1 cellular context compared by ENCODE assay signal in the genomic region with DNA sequence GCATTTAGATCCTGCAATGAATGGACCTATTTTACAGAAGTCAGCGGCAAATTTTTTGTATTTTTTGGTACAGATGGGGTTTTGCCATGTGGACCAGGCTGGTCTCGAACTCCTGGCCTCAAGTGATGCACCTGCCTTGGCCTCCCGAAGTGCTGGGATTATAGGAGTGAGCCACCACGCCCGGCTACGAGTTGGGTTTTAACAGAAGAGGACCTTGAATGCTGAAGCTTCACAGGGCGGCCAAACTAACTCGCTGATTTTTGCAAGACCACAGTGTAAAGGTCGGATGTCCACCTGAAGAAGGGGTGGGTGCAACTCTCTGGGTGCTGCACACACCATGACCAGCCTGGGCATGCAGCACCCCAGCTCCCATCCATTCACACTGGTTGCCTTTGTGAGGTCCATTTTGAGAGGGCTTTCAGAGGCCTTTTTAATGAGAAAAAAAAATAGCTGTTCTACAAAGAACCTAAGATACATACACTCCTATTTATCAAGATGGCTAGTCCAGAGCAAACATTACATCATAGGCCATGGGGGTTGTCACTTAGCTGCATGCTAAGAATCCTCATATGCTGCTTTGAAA.
TF ChIP-seq lines count a peak whose summit lies in the region.

No MANE protein-coding gene starts in this region.

TF ChIP-seq in HepG2, 621 proteins besides CTCF, POLR2A, EP300 and RAD21 (continued from another document and continues in another):
- TF ChIP-seq POLR2AphosphoS2 (IDR thresholded peaks at IDR 0.05; ENCODE audit: low read depth, low read length) (no peak), SP140L (CRISPR knock-in tag; IDR thresholded peaks at IDR 0.05; ENCODE audit: borderline replicate concordance) (no peak), ZNF720 (CRISPR knock-in tag; IDR thresholded peaks at IDR 0.05) (no peak), ZNF550 (CRISPR knock-in tag; IDR thresholded peaks at IDR 0.05; ENCODE audit: borderline replicate concordance) (no peak), ZNF747 (CRISPR knock-in tag; IDR thresholded peaks at IDR 0.05; ENCODE audit: borderline replicate concordance) (no peak; the same call in 1 of the 2 replicates), TBP (CRISPR knock-in tag; IDR thresholded peaks at IDR 0.05) (no peak), RFXANK (CRISPR knock-in tag; IDR thresholded peaks at IDR 0.05) (no peak), ZNF180 (CRISPR knock-in tag; IDR thresholded peaks at IDR 0.05; ENCODE audit: borderline replicate concordance, low read depth) (no peak), ZNF788 (CRISPR knock-in tag; IDR thresholded peaks at IDR 0.05; ENCODE audit: borderline replicate concordance) (no peak), ZNF737 (CRISPR knock-in tag; IDR thresholded peaks at IDR 0.05; ENCODE audit: borderline replicate concordance) (no peak), SMAD3 (CRISPR knock-in tag; IDR thresholded peaks at IDR 0.05) (no peak), FOXK2 (IDR thresholded peaks at IDR 0.05) (no peak), IRF2 (CRISPR knock-in tag; IDR thresholded peaks at IDR 0.05) (no peak), ZNF724P (CRISPR knock-in tag; IDR thresholded peaks at IDR 0.05; ENCODE audit: borderline replicate concordance) (no peak), CBFB (CRISPR knock-in tag; IDR thresholded peaks at IDR 0.05) (0 out of 2 replicates have a peak, but pooled peaks have one; percentile 14), ZNF558 (CRISPR knock-in tag; IDR thresholded peaks at IDR 0.05; ENCODE audit: borderline replicate concordance) (no peak), ZNF772 (CRISPR knock-in tag; IDR thresholded peaks at IDR 0.05) (no peak), MZF1 (CRISPR knock-in tag; IDR thresholded peaks at IDR 0.05; ENCODE audit: borderline replicate concordance) (no peak), AGO2 (optimal IDR thresholded peaks at IDR 0.05; ENCODE audit: low read depth, low read length) (no peak), ZNF614 (CRISPR knock-in tag; IDR thresholded peaks at IDR 0.05; ENCODE audit: borderline replicate concordance) (no peak), ZNF839 (CRISPR knock-in tag; IDR thresholded peaks at IDR 0.05; ENCODE audit: borderline replicate concordance) (no peak), ZFP1 (CRISPR knock-in tag; IDR thresholded peaks at IDR 0.05) (no peak), ZFYVE20 (CRISPR knock-in tag; IDR thresholded peaks at IDR 0.05; ENCODE audit: borderline replicate concordance, low read depth) (no peak), ZKSCAN8 (CRISPR knock-in tag; IDR thresholded peaks at IDR 0.05; ENCODE audit: borderline replicate concordance) (no peak), ZNF652 (CRISPR knock-in tag; IDR thresholded peaks at IDR 0.05; ENCODE audit: borderline replicate concordance, low read depth) (no peak), NCOA2 (CRISPR knock-in tag; IDR thresholded peaks at IDR 0.05) (peak; percentile 53; the same call in 1 of the 2 replicates), ZNF138 (CRISPR knock-in tag; IDR thresholded peaks at IDR 0.05; ENCODE audit: low read depth) (no peak), HOXA5 (CRISPR knock-in tag; IDR thresholded peaks at IDR 0.05) (no peak), ZNF235 (CRISPR knock-in tag; IDR thresholded peaks at IDR 0.05; ENCODE audit: borderline replicate concordance) (no peak), ZNF83 (CRISPR knock-in tag; IDR thresholded peaks at IDR 0.05; ENCODE audit: borderline replicate concordance) (no peak), U2AF1 (optimal IDR thresholded peaks at IDR 0.05; ENCODE audit: low read depth, low read length) (no peak), ARNTL (CRISPR knock-in tag; IDR thresholded peaks at IDR 0.05) (0 out of 2 replicates have a peak, but pooled peaks have one; percentile 54), SUZ12 (IDR thresholded peaks at IDR 0.05; ENCODE audit: low read depth, low read length) (no peak), HES4 (CRISPR knock-in tag; IDR thresholded peaks at IDR 0.05; ENCODE audit: borderline replicate concordance) (no peak), ZNF773 (CRISPR knock-in tag; IDR thresholded peaks at IDR 0.05; ENCODE audit: borderline replicate concordance) (no peak), ZNF549 (CRISPR knock-in tag; IDR thresholded peaks at IDR 0.05) (no peak), FLYWCH1 (CRISPR knock-in tag; IDR thresholded peaks at IDR 0.05) (no peak), HDAC1 (CRISPR knock-in tag; IDR thresholded peaks at IDR 0.05) (peak; percentile 49), NFKBIZ (CRISPR knock-in tag; IDR thresholded peaks at IDR 0.05) (no peak), PRMT3 (CRISPR knock-in tag; IDR thresholded peaks at IDR 0.05; ENCODE audit: borderline replicate concordance, low read depth) (no peak), ZNF460 (CRISPR knock-in tag; IDR thresholded peaks at IDR 0.05; ENCODE audit: borderline replicate concordance) (peak; percentile 92; the same call in 1 of the 2 replicates), ZNF572 (CRISPR knock-in tag; IDR thresholded peaks at IDR 0.05) (no peak), ZNF432 (CRISPR knock-in tag; IDR thresholded peaks at IDR 0.05; ENCODE audit: borderline replicate concordance) (no peak), RELA (CRISPR knock-in tag; IDR thresholded peaks at IDR 0.05) (no peak), CCDC6 (CRISPR knock-in tag; IDR thresholded peaks at IDR 0.05) (0 out of 2 replicates have a peak, but pooled peaks have one; percentile 18), MAF1 (CRISPR knock-in tag; IDR thresholded peaks at IDR 0.05; ENCODE audit: borderline replicate concordance) (no peak), ZNF776 (CRISPR knock-in tag; IDR thresholded peaks at IDR 0.05) (no peak)
- TF ChIP-seq, protein P1, sequence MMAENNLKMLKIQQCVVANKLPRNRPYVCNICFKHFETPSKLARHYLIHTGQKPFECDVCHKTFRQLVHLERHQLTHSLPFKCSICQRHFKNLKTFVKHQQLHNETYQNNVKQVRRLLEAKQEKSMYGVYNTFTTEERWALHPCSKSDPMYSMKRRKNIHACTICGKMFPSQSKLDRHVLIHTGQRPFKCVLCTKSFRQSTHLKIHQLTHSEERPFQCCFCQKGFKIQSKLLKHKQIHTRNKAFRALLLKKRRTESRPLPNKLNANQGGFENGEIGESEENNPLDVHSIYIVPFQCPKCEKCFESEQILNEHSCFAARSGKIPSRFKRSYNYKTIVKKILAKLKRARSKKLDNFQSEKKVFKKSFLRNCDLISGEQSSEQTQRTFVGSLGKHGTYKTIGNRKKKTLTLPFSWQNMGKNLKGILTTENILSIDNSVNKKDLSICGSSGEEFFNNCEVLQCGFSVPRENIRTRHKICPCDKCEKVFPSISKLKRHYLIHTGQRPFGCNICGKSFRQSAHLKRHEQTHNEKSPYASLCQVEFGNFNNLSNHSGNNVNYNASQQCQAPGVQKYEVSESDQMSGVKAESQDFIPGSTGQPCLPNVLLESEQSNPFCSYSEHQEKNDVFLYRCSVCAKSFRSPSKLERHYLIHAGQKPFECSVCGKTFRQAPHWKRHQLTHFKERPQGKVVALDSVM (CRISPR knock-in tag; IDR thresholded peaks at IDR 0.05), result 0 out of 2 replicates have a peak, but pooled peaks have one; percentile 33
- TF ChIP-seq, protein P2, sequence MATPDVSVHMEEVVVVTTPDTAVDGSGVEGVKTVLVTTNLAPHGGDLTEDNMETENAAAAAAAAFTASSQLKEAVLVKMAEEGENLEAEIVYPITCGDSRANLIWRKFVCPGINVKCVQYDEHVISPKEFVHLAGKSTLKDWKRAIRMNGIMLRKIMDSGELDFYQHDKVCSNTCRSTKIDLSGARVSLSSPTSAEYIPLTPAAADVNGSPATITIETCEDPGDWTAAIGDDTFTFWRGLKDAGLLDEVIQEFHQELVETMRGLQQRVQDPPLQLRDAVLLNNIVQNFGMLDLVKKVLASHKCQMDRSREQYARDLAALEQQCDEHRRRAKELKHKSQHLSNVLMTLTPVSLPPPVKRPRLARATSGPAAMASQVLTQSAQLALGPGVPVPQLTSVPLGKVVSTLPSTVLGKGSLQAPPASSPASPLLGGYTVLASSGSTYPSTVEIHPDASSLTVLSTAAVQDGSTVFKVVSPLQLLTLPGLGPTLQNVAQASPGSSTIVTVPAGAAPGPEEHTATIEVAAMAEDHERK (CRISPR knock-in tag; IDR thresholded peaks at IDR 0.05; ENCODE audit: low read depth), result no peak
- TF ChIP-seq, protein P3, sequence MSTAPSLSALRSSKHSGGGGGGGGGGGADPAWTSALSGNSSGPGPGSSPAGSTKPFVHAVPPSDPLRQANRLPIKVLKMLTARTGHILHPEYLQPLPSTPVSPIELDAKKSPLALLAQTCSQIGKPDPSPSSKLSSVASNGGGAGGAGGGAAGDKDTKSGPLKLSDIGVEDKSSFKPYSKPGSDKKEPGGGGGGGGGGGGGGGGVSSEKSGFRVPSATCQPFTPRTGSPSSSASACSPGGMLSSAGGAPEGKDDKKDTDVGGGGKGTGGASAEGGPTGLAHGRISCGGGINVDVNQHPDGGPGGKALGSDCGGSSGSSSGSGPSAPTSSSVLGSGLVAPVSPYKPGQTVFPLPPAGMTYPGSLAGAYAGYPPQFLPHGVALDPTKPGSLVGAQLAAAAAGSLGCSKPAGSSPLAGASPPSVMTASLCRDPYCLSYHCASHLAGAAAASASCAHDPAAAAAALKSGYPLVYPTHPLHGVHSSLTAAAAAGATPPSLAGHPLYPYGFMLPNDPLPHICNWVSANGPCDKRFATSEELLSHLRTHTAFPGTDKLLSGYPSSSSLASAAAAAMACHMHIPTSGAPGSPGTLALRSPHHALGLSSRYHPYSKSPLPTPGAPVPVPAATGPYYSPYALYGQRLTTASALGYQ (CRISPR knock-in tag; IDR thresholded peaks at IDR 0.05), result no peak
- TF ChIP-seq, protein P4, sequence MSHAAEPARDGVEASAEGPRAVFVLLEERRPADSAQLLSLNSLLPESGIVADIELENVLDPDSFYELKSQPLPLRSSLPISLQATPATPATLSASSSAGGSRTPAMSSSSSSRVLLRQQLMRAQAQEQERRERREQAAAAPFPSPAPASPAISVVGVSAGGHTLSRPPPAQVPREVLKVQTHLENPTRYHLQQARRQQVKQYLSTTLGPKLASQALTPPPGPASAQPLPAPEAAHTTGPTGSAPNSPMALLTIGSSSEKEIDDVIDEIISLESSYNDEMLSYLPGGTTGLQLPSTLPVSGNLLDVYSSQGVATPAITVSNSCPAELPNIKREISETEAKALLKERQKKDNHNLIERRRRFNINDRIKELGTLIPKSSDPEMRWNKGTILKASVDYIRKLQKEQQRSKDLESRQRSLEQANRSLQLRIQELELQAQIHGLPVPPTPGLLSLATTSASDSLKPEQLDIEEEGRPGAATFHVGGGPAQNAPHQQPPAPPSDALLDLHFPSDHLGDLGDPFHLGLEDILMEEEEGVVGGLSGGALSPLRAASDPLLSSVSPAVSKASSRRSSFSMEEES (CRISPR knock-in tag; IDR thresholded peaks at IDR 0.05), result peak; percentile 18; the same call in 1 of the 2 replicates
- TF ChIP-seq, protein P5, sequence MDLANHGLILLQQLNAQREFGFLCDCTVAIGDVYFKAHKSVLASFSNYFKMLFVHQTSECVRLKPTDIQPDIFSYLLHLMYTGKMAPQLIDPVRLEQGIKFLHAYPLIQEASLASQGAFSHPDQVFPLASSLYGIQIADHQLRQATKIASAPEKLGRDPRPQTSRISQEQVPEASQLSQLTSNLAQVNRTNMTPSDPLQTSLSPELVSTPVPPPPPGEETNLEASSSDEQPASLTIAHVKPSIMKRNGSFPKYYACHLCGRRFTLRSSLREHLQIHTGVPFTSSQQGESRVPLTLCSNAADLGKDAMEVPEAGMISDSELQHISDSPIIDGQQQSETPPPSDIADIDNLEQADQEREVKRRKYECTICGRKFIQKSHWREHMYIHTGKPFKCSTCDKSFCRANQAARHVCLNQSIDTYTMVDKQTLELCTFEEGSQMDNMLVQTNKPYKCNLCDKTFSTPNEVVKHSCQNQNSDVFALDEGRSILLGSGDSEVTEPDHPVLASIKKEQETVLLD (CRISPR knock-in tag; IDR thresholded peaks at IDR 0.05; ENCODE audit: low read depth), result no peak
- TF ChIP-seq, protein P6, sequence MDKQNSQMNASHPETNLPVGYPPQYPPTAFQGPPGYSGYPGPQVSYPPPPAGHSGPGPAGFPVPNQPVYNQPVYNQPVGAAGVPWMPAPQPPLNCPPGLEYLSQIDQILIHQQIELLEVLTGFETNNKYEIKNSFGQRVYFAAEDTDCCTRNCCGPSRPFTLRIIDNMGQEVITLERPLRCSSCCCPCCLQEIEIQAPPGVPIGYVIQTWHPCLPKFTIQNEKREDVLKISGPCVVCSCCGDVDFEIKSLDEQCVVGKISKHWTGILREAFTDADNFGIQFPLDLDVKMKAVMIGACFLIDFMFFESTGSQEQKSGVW (CRISPR knock-in tag; IDR thresholded peaks at IDR 0.05; ENCODE audit: borderline replicate concordance), result no peak
- TF ChIP-seq, protein P7, sequence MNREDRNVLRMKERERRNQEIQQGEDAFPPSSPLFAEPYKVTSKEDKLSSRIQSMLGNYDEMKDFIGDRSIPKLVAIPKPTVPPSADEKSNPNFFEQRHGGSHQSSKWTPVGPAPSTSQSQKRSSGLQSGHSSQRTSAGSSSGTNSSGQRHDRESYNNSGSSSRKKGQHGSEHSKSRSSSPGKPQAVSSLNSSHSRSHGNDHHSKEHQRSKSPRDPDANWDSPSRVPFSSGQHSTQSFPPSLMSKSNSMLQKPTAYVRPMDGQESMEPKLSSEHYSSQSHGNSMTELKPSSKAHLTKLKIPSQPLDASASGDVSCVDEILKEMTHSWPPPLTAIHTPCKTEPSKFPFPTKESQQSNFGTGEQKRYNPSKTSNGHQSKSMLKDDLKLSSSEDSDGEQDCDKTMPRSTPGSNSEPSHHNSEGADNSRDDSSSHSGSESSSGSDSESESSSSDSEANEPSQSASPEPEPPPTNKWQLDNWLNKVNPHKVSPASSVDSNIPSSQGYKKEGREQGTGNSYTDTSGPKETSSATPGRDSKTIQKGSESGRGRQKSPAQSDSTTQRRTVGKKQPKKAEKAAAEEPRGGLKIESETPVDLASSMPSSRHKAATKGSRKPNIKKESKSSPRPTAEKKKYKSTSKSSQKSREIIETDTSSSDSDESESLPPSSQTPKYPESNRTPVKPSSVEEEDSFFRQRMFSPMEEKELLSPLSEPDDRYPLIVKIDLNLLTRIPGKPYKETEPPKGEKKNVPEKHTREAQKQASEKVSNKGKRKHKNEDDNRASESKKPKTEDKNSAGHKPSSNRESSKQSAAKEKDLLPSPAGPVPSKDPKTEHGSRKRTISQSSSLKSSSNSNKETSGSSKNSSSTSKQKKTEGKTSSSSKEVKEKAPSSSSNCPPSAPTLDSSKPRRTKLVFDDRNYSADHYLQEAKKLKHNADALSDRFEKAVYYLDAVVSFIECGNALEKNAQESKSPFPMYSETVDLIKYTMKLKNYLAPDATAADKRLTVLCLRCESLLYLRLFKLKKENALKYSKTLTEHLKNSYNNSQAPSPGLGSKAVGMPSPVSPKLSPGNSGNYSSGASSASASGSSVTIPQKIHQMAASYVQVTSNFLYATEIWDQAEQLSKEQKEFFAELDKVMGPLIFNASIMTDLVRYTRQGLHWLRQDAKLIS (CRISPR knock-in tag; IDR thresholded peaks at IDR 0.05), result no peak
- TF ChIP-seq, protein P8, sequence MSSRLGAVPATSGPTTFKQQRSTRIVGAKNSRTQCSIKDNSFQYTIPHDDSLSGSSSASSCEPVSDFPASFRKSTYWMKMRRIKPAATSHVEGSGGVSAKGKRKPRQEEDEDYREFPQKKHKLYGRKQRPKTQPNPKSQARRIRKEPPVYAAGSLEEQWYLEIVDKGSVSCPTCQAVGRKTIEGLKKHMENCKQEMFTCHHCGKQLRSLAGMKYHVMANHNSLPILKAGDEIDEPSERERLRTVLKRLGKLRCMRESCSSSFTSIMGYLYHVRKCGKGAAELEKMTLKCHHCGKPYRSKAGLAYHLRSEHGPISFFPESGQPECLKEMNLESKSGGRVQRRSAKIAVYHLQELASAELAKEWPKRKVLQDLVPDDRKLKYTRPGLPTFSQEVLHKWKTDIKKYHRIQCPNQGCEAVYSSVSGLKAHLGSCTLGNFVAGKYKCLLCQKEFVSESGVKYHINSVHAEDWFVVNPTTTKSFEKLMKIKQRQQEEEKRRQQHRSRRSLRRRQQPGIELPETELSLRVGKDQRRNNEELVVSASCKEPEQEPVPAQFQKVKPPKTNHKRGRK (CRISPR knock-in tag; IDR thresholded peaks at IDR 0.05), result no peak
